30 cellular contexts compared by ENCODE assay signal in genomic region chr5:159833088-159833487, GRCh38.
DNase-seq lines count a peak whose midpoint lies in the region; ATAC-seq and TF ChIP-seq lines count a peak whose summit lies in the region.
"Had no signal": no experiment of that assay in that cellular context is flagged by ENCODE, and none has a peak within 500 bp of the region (broad histone marks: within the 10 kb centered on the region; RNA-seq: fewer than 3 reads in every experiment).

No MANE protein-coding gene starts in this region.

- no peaks in the 10 kb centered on the region for H3K9me3 Mint-ChIP-seq in stimulated activated naive CD8-positive, alpha-beta T cell treated with anti-CD3 and anti-CD28 coated beads, Interleukin-15, amount 100 ng/mL, for 72 hours
- H3K9me3 Mint-ChIP-seq: neural crest cell had no signal

- no peak overlapping the region for H3K4me3 ChIP-seq in WERI-Rb-1 (ENCODE audit: low read depth, low read length)
- H3K4me3 ChIP-seq in adrenal gland = no peak overlapping the region
- H3K4me3 ChIP-seq in smooth muscle cell = no peak overlapping the region
- H3K4me3 ChIP-seq: body of pancreas, Peyer's patch, vagina had no signal

- no peaks in the 10 kb centered on the region for H3K4me1 ChIP-seq in adrenal gland (replicated peaks in 1 of 2)
- H3K4me1 ChIP-seq in smooth muscle cell (ENCODE audit: low read depth) = no peaks in the 10 kb centered on the region
- H3K4me1 ChIP-seq: body of pancreas, Peyer's patch, vagina had no signal

- 36 to 51% (median 43%) methylated on average over 2 of the region's 2 CpGs for WGBS in adrenal gland, 4 donors
- WGBS in smooth muscle cell (ENCODE audit: low lambda C conversion rate) = 64% methylated on average over 2 of the region's 2 CpGs

- no peak overlapping the region for H3K4me2 ChIP-seq in smooth muscle cell

- no peak overlapping the region for H3K27ac Mint-ChIP-seq in stimulated activated naive CD8-positive, alpha-beta T cell treated with anti-CD3 and anti-CD28 coated beads, Interleukin-15, amount 100 ng/mL, for 72 hours
- H3K27ac Mint-ChIP-seq: activated CD4-positive, alpha-beta T cell treated with anti-CD3 and anti-CD28 coated beads, Interleukin-2, amount 10 ng/mL, durations not matched to agents 7 days and 5 days; B cell; stimulated activated naive CD8-positive, alpha-beta T cell treated with anti-CD3 and anti-CD28 coated beads, Interleukin-15, Interleukin-2, amounts not matched to agents 100 ng/mL and 50 ng/mL, for 24 hours had no signal

- peak; percentile 39 for ATAC-seq in stimulated activated naive CD8-positive, alpha-beta T cell treated with anti-CD3 and anti-CD28 coated beads, Interleukin-15, Interleukin-2, amounts not matched to agents 100 U/mL and 50 U/mL, for 24 hours
- no peak for ATAC-seq in stimulated activated naive CD8-positive, alpha-beta T cell treated with anti-CD3 and anti-CD28 coated beads, Interleukin-15, amount 100 ng/mL, for 72 hours
- peak; percentile 28 for ATAC-seq in left lobe of liver
- ATAC-seq: activated T-cell treated with anti-CD3 and anti-CD28 coated beads, Interleukin-2, amount 50 U/mL, for 4 hours; body of pancreas; sciatic nerve had no signal

- H3K9ac ChIP-seq in smooth muscle cell (ENCODE audit: low read depth) = no peak overlapping the region

- no peak overlapping the region for H2AFZ ChIP-seq in smooth muscle cell (ENCODE audit: low read depth)

- H3K36me3 ChIP-seq in WERI-Rb-1 (no peaks in the 10 kb centered on the region), adrenal gland (replicated peaks in 1 of 2) (no peaks in the 10 kb centered on the region), smooth muscle cell (ENCODE audit: low read depth) (no peaks in the 10 kb centered on the region)
- H3K36me3 ChIP-seq: Peyer's patch, vagina had no signal

- no peak for DNase-seq in stimulated activated naive CD8-positive, alpha-beta T cell treated with anti-CD3 and anti-CD28 coated beads, Interleukin-15, Interleukin-2, amounts not matched to agents 100 U/mL and 50 U/mL, for 24 hours
- no peak for DNase-seq in stimulated activated naive CD8-positive, alpha-beta T cell treated with anti-CD3 and anti-CD28 coated beads, Interleukin-15, amount 100 ng/mL, for 72 hours
- no peak for DNase-seq in WERI-Rb-1
- DNase-seq in left lobe of liver (ENCODE audit: low spot score) = no peak
- no peak for DNase-seq in adrenal gland
- DNase-seq in NCI-H526 (lab: John Stamatoyannopoulos, UW) = no peak
- DNase-seq in cortex of kidney (lab: John Stamatoyannopoulos, UW) = no peak
- DNase-seq in smooth muscle cell (lab: John Stamatoyannopoulos, UW; ENCODE audit: unreplicated experiment) = no peak
- DNase-seq: activated CD4-positive, alpha-beta T cell treated with anti-CD3 and anti-CD28 coated beads, Interleukin-2, amount 10 ng/mL, durations not matched to agents 7 days and 5 days; activated gamma-delta T cell treated with Interleukin-2 at 50 U/mL for 16 hours; activated T-cell treated with anti-CD3 and anti-CD28 coated beads, Interleukin-2, amount 50 U/mL, for 4 hours; body of pancreas; DMS153; glutamatergic neuron; kidney; mammary epithelial cell; NCI-H1092 treated with DMSO at 0.1 percent for 48 hours; NCI-H187; NCI-H2171; NCI-H510A; Peyer's patch; posterior cingulate gyrus; SW 1271; T1000 had no signal

- TF ChIP-seq CTCF in WERI-Rb-1 (IDR thresholded peaks at IDR 0.05; ENCODE audit: low read depth, low read length) (0 out of 2 replicates have a peak, but pooled peaks have one; percentile 4), adrenal gland (IDR thresholded peaks at IDR 0.05) (no peak), smooth muscle cell (IDR thresholded peaks at IDR 0.05; ENCODE audit: borderline replicate concordance, insufficient read depth, poor library complexity, severe bottlenecking) (no peak)

- no peaks in the 10 kb centered on the region for H4K20me1 ChIP-seq in smooth muscle cell (ENCODE audit: low read depth)

- intact Hi-C loops in adrenal gland (cut with DNase I) = no loop called here

- no peak for TF ChIP-seq POLR2A in adrenal gland (IDR thresholded peaks at IDR 0.05)

- no peaks in the 10 kb centered on the region for H3K79me2 ChIP-seq in smooth muscle cell (ENCODE audit: low read depth)

- H3F3A ChIP-seq in smooth muscle cell (ENCODE audit: low read depth) = no peaks in the 10 kb centered on the region

- peaks cover 26% of the 10 kb centered on the region for H3K27me3 Mint-ChIP-seq in stimulated activated naive CD8-positive, alpha-beta T cell treated with anti-CD3 and anti-CD28 coated beads, Interleukin-15, amount 100 ng/mL, for 72 hours

- H3K9me3 ChIP-seq in WERI-Rb-1 (ENCODE audit: severe bottlenecking) (no peaks in the 10 kb centered on the region), adrenal gland (replicated peaks in 1 of 3) (no peaks in the 10 kb centered on the region), smooth muscle cell (replicated peaks; ENCODE audit: low read depth) (no peaks in the 10 kb centered on the region)
- H3K9me3 ChIP-seq: body of pancreas, Peyer's patch, vagina had no signal

- H3K4me3 Mint-ChIP-seq in stimulated activated naive CD8-positive, alpha-beta T cell treated with anti-CD3 and anti-CD28 coated beads, Interleukin-15, amount 100 ng/mL, for 72 hours = no peak overlapping the region
- H3K4me3 Mint-ChIP-seq: activated CD4-positive, alpha-beta T cell treated with anti-CD3 and anti-CD28 coated beads, Interleukin-2, amount 10 ng/mL, durations not matched to agents 7 days and 5 days; activated T-cell treated with anti-CD3 and anti-CD28 coated beads, Interleukin-2, amount 50 U/mL, for 4 hours; B cell; neural crest cell; stimulated activated naive CD8-positive, alpha-beta T cell treated with anti-CD3 and anti-CD28 coated beads, Interleukin-15, Interleukin-2, amounts not matched to agents 100 ng/mL and 50 ng/mL, for 24 hours had no signal

- H3K27ac ChIP-seq in WERI-Rb-1 (no peak overlapping the region), adrenal gland (no peak overlapping the region), smooth muscle cell (ENCODE audit: low read depth) (no peak overlapping the region)
- H3K27ac ChIP-seq: body of pancreas, epithelial cell of prostate, Peyer's patch, vagina had no signal

- no peaks in the 10 kb centered on the region for H3K4me1 Mint-ChIP-seq in stimulated activated naive CD8-positive, alpha-beta T cell treated with anti-CD3 and anti-CD28 coated beads, Interleukin-15, amount 100 ng/mL, for 72 hours
- H3K4me1 Mint-ChIP-seq: activated CD4-positive, alpha-beta T cell treated with anti-CD3 and anti-CD28 coated beads, Interleukin-2, amount 10 ng/mL, durations not matched to agents 7 days and 5 days had no signal

- H3K27me3 ChIP-seq in WERI-Rb-1 (ENCODE audit: insufficient read depth, low read depth, severe bottlenecking) = peaks cover 3% of the 10 kb centered on the region
- H3K27me3 ChIP-seq in adrenal gland = no peaks in the 10 kb centered on the region
- peaks cover 28% of the 10 kb centered on the region for H3K27me3 ChIP-seq in smooth muscle cell (ENCODE audit: low read depth)
- H3K27me3 ChIP-seq: body of pancreas, Peyer's patch, vagina had no signal
